In genomic region chr4:23202712-23203247, GRCh38 we compare ENCODE assay signal across 2 cellular contexts.
TF ChIP-seq lines count a peak whose summit lies in the region.

No MANE protein-coding gene starts in this region.

TF ChIP-seq in HepG2, 621 proteins besides CTCF, POLR2A, EP300 and RAD21 (continued from another document):
- TF ChIP-seq, protein P1, sequence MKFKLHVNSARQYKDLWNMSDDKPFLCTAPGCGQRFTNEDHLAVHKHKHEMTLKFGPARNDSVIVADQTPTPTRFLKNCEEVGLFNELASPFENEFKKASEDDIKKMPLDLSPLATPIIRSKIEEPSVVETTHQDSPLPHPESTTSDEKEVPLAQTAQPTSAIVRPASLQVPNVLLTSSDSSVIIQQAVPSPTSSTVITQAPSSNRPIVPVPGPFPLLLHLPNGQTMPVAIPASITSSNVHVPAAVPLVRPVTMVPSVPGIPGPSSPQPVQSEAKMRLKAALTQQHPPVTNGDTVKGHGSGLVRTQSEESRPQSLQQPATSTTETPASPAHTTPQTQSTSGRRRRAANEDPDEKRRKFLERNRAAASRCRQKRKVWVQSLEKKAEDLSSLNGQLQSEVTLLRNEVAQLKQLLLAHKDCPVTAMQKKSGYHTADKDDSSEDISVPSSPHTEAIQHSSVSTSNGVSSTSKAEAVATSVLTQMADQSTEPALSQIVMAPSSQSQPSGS (CRISPR knock-in tag; IDR thresholded peaks at IDR 0.05): no peak
- TF ChIP-seq, protein P2, sequence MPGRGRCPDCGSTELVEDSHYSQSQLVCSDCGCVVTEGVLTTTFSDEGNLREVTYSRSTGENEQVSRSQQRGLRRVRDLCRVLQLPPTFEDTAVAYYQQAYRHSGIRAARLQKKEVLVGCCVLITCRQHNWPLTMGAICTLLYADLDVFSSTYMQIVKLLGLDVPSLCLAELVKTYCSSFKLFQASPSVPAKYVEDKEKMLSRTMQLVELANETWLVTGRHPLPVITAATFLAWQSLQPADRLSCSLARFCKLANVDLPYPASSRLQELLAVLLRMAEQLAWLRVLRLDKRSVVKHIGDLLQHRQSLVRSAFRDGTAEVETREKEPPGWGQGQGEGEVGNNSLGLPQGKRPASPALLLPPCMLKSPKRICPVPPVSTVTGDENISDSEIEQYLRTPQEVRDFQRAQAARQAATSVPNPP (CRISPR knock-in tag; IDR thresholded peaks at IDR 0.05): no peak

TF ChIP-seq in GM12878, 131 proteins besides CTCF, POLR2A, EP300 and RAD21 (continued from another document):
- TF ChIP-seq ZNF384 (IDR thresholded peaks at IDR 0.05; ENCODE audit: borderline replicate concordance, low read depth, low read length) (no peak), GATAD2B (conservative IDR thresholded peaks at IDR 0.05; ENCODE audit: low read depth) (no peak), STAT1 (conservative IDR thresholded peaks at IDR 0.05) (no peak), MXI1 (IDR thresholded peaks at IDR 0.05; ENCODE audit: low read depth, low read length) (no peak), CBFB (IDR thresholded peaks at IDR 0.05; ENCODE audit: low read depth) (no peak)
